In the genomic region with DNA sequence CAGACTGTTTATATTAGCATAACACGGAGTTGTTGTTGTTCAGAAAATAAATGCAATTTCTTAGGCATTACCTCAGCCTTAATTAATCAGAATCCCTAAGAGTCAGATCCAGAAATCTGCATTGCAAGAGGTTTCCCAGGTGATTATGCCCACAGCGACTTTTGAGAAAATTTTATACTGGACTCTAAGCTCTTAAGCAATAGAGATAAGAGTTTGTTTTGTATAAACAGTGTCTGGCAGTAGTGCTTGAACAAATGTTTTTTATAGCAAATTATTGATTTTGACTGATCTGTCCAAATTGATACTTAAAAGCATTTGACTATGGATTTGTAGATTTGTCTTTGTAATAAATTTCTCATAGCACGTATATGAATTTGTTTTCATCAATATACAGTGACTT, we compare ENCODE assay signal across 33 cellular contexts.
"Had no signal": no experiment of that assay in that cellular context is flagged by ENCODE, and none has a peak within 500 bp of the region (broad histone marks: within the 10 kb centered on the region; RNA-seq: fewer than 3 reads in every experiment).

No MANE protein-coding gene starts in this region.

- H3K27ac ChIP-seq: adrenal gland, cardiac muscle cell, VCaP had no signal

- H3K4me1 ChIP-seq: adrenal gland had no signal

- FAIRE-seq: astrocyte, bronchial epithelial cell, TTC549 had no signal

- H3K27me3 ChIP-seq: adrenal gland, cardiac muscle cell had no signal

- H3K36me3 ChIP-seq: adrenal gland, cardiac muscle cell had no signal

- H3K9me3 ChIP-seq: adrenal gland had no signal

- DNase-seq: activated B cell treated with CpG ODN at 0.5 μM for 24 hours; activated CD4-positive, alpha-beta memory T cell treated with anti-CD3 and anti-CD28 coated beads for 36 hours; activated CD4-positive, alpha-beta T cell treated with anti-CD3 and anti-CD28 coated beads for 4 hours; activated CD4-positive, alpha-beta T cell treated with anti-CD3 and anti-CD28 coated beads, Interleukin-2, amount 10 ng/mL, durations not matched to agents 24 days and 14 days; activated CD4-positive, alpha-beta T cell treated with anti-CD3 and anti-CD28 coated beads, Interleukin-2, amount 50 U/mL, for 1 hour; activated CD4-positive, alpha-beta T cell treated with anti-CD3 and anti-CD28 coated beads, Interleukin-2, amount 50 U/mL, for 4 hours; activated CD4-positive, CD25-positive, alpha-beta regulatory T cell treated with anti-CD3 and anti-CD28 coated beads, Interleukin-2, amount 50 U/mL, for 72 hours; activated CD8-positive, alpha-beta memory T cell treated with anti-CD3 and anti-CD28 coated beads, Interleukin-2, amount 50 U/mL, for 4 hours; activated CD8-positive, alpha-beta T cell treated with anti-CD3 and anti-CD28 coated beads for 36 hours; activated effector memory CD4-positive, alpha-beta T cell treated with anti-CD3 and anti-CD28 coated beads, Interleukin-2, amount 50 U/mL, for 16 hours; activated gamma-delta T cell treated with Interleukin-2 at 50 U/mL for 16 hours; activated naive CD4-positive, alpha-beta T cell; activated naive CD4-positive, alpha-beta T cell treated with anti-CD3 and anti-CD28 coated beads for 36 hours; activated naive CD4-positive, alpha-beta T cell treated with anti-CD3 and anti-CD28 coated beads, Interleukin-2, amount 50 U/mL, for 16 hours; activated naive CD8-positive, alpha-beta T cell treated with anti-CD3 and anti-CD28 coated beads for 36 hours; activated T-cell treated with anti-CD3 and anti-CD28 coated beads for 4 hours; activated T-cell treated with anti-CD3 and anti-CD28 coated beads, Interleukin-2, amount 50 U/mL, for 1 hour; activated T-cell treated with anti-CD3 and anti-CD28 coated beads, Interleukin-2, amount 50 U/mL, for 4 hours; activated T-cell treated with anti-CD3 and anti-CD28 coated beads, Interleukin-2, amount 50 U/mL, for 72 hours; adrenal gland; amniotic stem cell; aorta; caudate nucleus; cerebellar nuclear complex; SW 1271; T-helper 17 cell had no signal

- ATAC-seq: activated CD8-positive, alpha-beta T cell treated with anti-CD3 and anti-CD28 coated beads for 36 hours; activated naive CD4-positive, alpha-beta T cell treated with anti-CD3 and anti-CD28 coated beads, Interleukin-2, amount 50 U/mL, for 72 hours; activated T-cell treated with anti-CD3 and anti-CD28 coated beads, Interleukin-2, amount 50 U/mL, for 4 hours; activated T-cell treated with anti-CD3 and anti-CD28 coated beads, Interleukin-2, amount 50 U/mL, for 72 hours; activated T-helper 17 cell treated with anti-CD3 and anti-CD28 coated beads, Interleukin-2, amount 50 U/mL, for 72 hours; T-helper 17 cell had no signal

- H3K4me3 ChIP-seq: adrenal gland, cardiac muscle cell had no signal
